ENCODE assay signal across 8 cellular contexts in the genomic region with DNA sequence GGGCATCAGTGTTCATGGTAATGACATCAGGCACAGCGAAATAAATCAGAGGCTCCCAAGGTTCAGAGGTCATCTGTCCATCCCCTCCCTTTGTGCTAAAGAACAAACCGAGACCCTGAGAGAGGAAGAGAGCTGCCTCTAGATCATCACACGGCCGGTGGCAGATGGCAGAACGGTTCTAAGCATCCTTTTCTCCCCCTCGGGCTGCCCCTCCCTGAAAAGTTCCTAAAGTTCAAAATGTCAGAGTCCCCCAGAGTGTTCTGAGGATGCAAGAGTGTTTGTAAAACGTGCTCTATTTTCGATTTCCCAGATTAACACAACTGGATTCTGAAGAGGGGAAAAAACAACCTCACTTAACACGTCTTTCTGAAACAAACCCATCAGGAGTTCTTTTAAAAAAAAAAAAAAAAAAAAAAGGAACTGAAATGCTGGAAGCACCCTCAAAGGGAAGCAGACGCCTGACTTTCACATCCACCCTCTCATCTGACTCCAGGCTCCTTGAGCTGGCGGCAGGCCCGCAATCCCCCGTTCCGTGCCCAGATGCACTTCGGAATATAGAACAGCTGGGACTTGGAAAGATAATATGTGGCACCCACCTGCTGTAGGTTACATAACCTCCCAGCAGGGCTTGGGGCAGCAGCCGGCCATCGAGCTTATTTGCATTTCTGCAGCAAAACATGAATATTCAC.
DNase-seq lines count a peak whose midpoint lies in the region; ATAC-seq lines count a peak whose summit lies in the region.

No MANE protein-coding gene starts in this region.

- 20% methylated on average over 17 of the region's 17 CpGs for whole genome bisulfite sequencing in esophagus, 2 donors

- no peak for ATAC-seq in natural killer cell treated with Interleukin-12 subunit alpha and Interleukin-12 subunit beta and Interleukin-15 and Interleukin-18, amount 100 ng/mL, for 72 hours
- ATAC-seq in GM19035 (IDR thresholded peaks at IDR 0.05; ENCODE audit: unreplicated experiment), result no peak
- no peak for ATAC-seq in HG03378 (IDR thresholded peaks at IDR 0.05; ENCODE audit: unreplicated experiment)

- H3K4me3 ChIP-seq in NT2/D1 (ENCODE audit: insufficient read length, low read depth) (peak overlapping the region; percentile 50), esophagus (ENCODE audit: low read depth in 1 of 2, low read length in 2 of 2) (peak overlapping the region; percentile 46 to 61)

- H3K4me3 Mint-ChIP-seq in natural killer cell treated with Interleukin-12 subunit alpha and Interleukin-12 subunit beta and Interleukin-15 and Interleukin-18, amount 100 ng/mL, for 72 hours, result peak overlapping the region; percentile 56

- H3K9me3 ChIP-seq in NT2/D1 (ENCODE audit: insufficient read depth, low read length) (no peaks in the 10 kb centered on the region), esophagus (ENCODE audit: control insufficient read depth in 2 of 2, insufficient read depth in 1 of 2, low read depth in 1 of 2, low read length in 1 of 2) (no peaks in the 10 kb centered on the region)

- H3K36me3 Mint-ChIP-seq in natural killer cell treated with Interleukin-12 subunit alpha and Interleukin-12 subunit beta and Interleukin-15 and Interleukin-18, amount 100 ng/mL, for 72 hours, result no peaks in the 10 kb centered on the region

- DNase-seq in NCI-H345 (lab: John Stamatoyannopoulos, UW) (peak; percentile 56), NCI-H345 treated with DMSO at 0.1 percent for 48 hours (lab: John Stamatoyannopoulos, UW; ENCODE audit: unreplicated experiment) (no peak), NT2/D1 (ENCODE audit: low read depth, low spot score) (no peak), KG1 (lab: John Stamatoyannopoulos, UW) (no peak)
- DNase-seq in natural killer cell treated with Interleukin-12 subunit alpha and Interleukin-12 subunit beta and Interleukin-15 and Interleukin-18, amount 100 ng/mL, for 72 hours (ENCODE audit: low spot score), result no peak

- H3K9me3 Mint-ChIP-seq in natural killer cell treated with Interleukin-12 subunit alpha and Interleukin-12 subunit beta and Interleukin-15 and Interleukin-18, amount 100 ng/mL, for 72 hours, result no peaks in the 10 kb centered on the region

- peaks cover 7 to 20% of the 10 kb centered on the region in 2 donors for H3K4me1 Mint-ChIP-seq in natural killer cell treated with Interleukin-12 subunit alpha and Interleukin-12 subunit beta and Interleukin-15 and Interleukin-18, amount 100 ng/mL, for 72 hours (ENCODE audit: low read depth in 2 of 2)

- H3K4me1 ChIP-seq in NT2/D1 (ENCODE audit: insufficient read depth, insufficient read length), result peaks cover 22% of the 10 kb centered on the region
- H3K4me1 ChIP-seq in esophagus (ENCODE audit: control insufficient read depth in 2 of 2, insufficient read depth in 2 of 2, low read length in 1 of 2), result peaks cover 5 to 29% of the 10 kb centered on the region in 2 donors

- H3K27me3 ChIP-seq in NT2/D1 (ENCODE audit: insufficient read depth, insufficient read length), result peaks cover 75% of the 10 kb centered on the region
- no peaks in the 10 kb centered on the region for H3K27me3 ChIP-seq in esophagus (ENCODE audit: control insufficient read depth in 1 of 2, insufficient read depth in 2 of 2, low read length in 2 of 2)

- peak overlapping the region; percentile 61 to 62 for H3K27ac ChIP-seq in esophagus (ENCODE audit: low read depth in 2 of 2, low read length in 1 of 2)

- no peaks in the 10 kb centered on the region for H3K36me3 ChIP-seq in NT2/D1 (ENCODE audit: insufficient read depth, insufficient read length, low read length)
- peaks cover 0 to 6% of the 10 kb centered on the region in 2 donors for H3K36me3 ChIP-seq in esophagus (ENCODE audit: control insufficient read depth in 2 of 2, insufficient read depth in 2 of 2, low read length in 1 of 2)

- peak overlapping the region; percentile 80 for H3K9ac ChIP-seq in NT2/D1 (ENCODE audit: insufficient read length, low read depth)

- no peak overlapping the region for H3K27ac Mint-ChIP-seq in natural killer cell treated with Interleukin-12 subunit alpha and Interleukin-12 subunit beta and Interleukin-15 and Interleukin-18, amount 100 ng/mL, for 72 hours

- H3K27me3 Mint-ChIP-seq in natural killer cell treated with Interleukin-12 subunit alpha and Interleukin-12 subunit beta and Interleukin-15 and Interleukin-18, amount 100 ng/mL, for 72 hours, result no peaks in the 10 kb centered on the region
